8 cellular contexts compared by ENCODE assay signal in the genomic region with DNA sequence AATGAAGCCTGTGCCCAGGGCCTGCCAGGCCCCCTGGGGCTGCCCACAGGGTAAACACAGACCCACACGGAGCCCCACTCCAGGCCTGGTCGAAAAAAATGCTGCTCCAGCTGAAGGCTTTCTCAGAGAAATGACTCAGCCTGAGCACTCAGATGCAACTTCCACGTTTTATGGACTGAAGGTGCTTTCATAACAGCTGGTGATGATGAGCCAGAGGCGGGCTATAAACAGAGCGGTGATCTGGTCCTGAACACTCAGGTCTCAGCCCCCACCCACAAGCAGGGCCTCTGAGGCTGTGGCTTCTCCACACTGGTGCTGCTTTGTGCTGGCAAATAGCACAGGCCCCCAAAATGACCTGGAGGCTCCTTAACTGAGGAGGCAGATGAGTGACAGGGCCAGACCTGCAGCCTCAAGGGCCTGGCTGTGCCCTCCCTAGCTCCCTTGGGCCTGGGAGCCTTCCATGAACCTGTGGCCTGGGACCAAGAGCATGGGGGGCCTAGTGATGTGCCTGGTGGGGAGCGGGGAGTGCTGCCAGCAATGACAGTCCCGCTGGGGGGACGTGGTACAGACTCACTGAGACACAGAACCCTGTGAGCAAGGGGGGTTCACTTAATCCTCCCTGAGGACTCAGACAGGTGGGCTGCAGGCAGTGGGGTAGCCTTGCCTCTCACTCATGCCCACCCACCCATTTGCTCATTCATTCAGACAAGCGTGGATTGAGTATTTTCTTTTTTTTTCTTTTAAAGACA. TPM values are rescaled to one million over a fixed set of nuclear protein-coding genes. Genes with fewer than 3 reads are reported as not detected.
DNase-seq lines count a peak whose midpoint lies in the region; ATAC-seq, FAIRE-seq and TF ChIP-seq lines count a peak whose summit lies in the region.

No MANE protein-coding gene starts in this region.

- H3K14ac ChIP-seq in neuronal stem cell (ENCODE audit: low read length), result peak overlapping the region; percentile 71

- H3K79me1 ChIP-seq in neuronal stem cell (ENCODE audit: low read depth, low read length), result no peaks in the 10 kb centered on the region

- ATAC-seq in A549 (peak; percentile 89 to 97), HG02759 (IDR thresholded peaks at IDR 0.05; ENCODE audit: unreplicated experiment) (peak; percentile 95)

- intact Hi-C loops in kidney (cut with DNase I), result no loop called here

- peak overlapping the region; percentile 42 for H3K4me2 ChIP-seq in A549
- peak overlapping the region; percentile 23 for H3K4me2 ChIP-seq in astrocyte (ENCODE audit: low read length)
- H3K4me2 ChIP-seq in neuronal stem cell (ENCODE audit: insufficient read depth, low read length, poor library complexity, severe bottlenecking), result no peak overlapping the region

- H3K79me2 ChIP-seq in astrocyte (ENCODE audit: insufficient read depth, low read length), result no peaks in the 10 kb centered on the region

- H3K27ac ChIP-seq in A549, result peak overlapping the region; percentile 32 to 74; a peak in 4 of 6 replicates
- peak overlapping the region; percentile 15 for H3K27ac ChIP-seq in astrocyte (ENCODE audit: low read depth, low read length)
- H3K27ac ChIP-seq in neuronal stem cell (replicated peaks; ENCODE audit: low read length), result no peak overlapping the region
- no peak overlapping the region for H3K27ac ChIP-seq in kidney (ENCODE audit: low read depth in 2 of 2, low read length in 2 of 2)

- H2AFZ ChIP-seq in astrocyte (ENCODE audit: low read depth, low read length), result peak overlapping the region; percentile 19
- peak overlapping the region; percentile 49 for H2AFZ ChIP-seq in neuronal stem cell (ENCODE audit: low read length)

- H3K18ac ChIP-seq in neuronal stem cell (ENCODE audit: low read length), result peak overlapping the region; percentile 64

- no peak overlapping the region for H4K91ac ChIP-seq in neuronal stem cell (ENCODE audit: low read depth, low read length, poor library complexity)

- TF ChIP-seq POLR2A in A549 (IDR thresholded peaks at IDR 0.05; ENCODE audit: low read length) (no peak), GM12891 (IDR thresholded peaks at IDR 0.05; ENCODE audit: low read depth, low read length) (no peak)

- no peaks in the 10 kb centered on the region for H4K20me1 ChIP-seq in astrocyte (ENCODE audit: insufficient read depth, low read length)

- peak overlapping the region; percentile 41 for H3K27ac Mint-ChIP-seq in astrocyte (ENCODE audit: unreplicated experiment)

- no peak overlapping the region for H3K23ac ChIP-seq in neuronal stem cell (ENCODE audit: low read depth, low read length, poor library complexity)

- no peak overlapping the region for H2BK120ac ChIP-seq in neuronal stem cell (ENCODE audit: low read depth, low read length)

- TF ChIP-seq RAD21 in A549 (conservative IDR thresholded peaks at IDR 0.05 in 1 of 2, IDR thresholded peaks at IDR 0.05 in 1 of 2), result no peak

- DNase-seq in A549 (ENCODE audit: low read depth in 1 of 2, low spot score in 1 of 2) (peak; percentile 46 to 60), GM12891 (ENCODE audit: insufficient read length, low spot score) (peak; percentile 50), NCI-H446 treated with DMSO at 0.1 percent for 48 hours (lab: John Stamatoyannopoulos, UW) (peak; percentile 8), astrocyte (ENCODE audit: low read depth) (peak; percentile 82), neuronal stem cell (ENCODE audit: low spot score) (no peak), kidney (no peak), occipital lobe (lab: John Stamatoyannopoulos, UW) (no peak)

- H3K27me3 ChIP-seq in astrocyte (ENCODE audit: insufficient read depth, low read length) (no peaks in the 10 kb centered on the region), neuronal stem cell (ENCODE audit: control insufficient read depth in 3 of 3, insufficient read depth in 3 of 3, low read depth in 1 of 3, low read length in 3 of 3) (no peaks in the 10 kb centered on the region)

- no peak overlapping the region for H2BK5ac ChIP-seq in neuronal stem cell (ENCODE audit: low read length)

- POLR2A ChIA-PET in A549 (lab: Yijun Ruan, JAX), result no interaction called here

- H3K36me3 Mint-ChIP-seq in astrocyte (ENCODE audit: low read depth, unreplicated experiment), result no peaks in the 10 kb centered on the region

- WGBS in A549 (ENCODE audit: missing lambda C conversion rate), result 52% methylated on average over 9 of the region's 9 CpGs
- no CpG with 5 or more reads among the region's 9 CpGs for WGBS in neuronal stem cell (ENCODE audit: extremely low coverage in 2 of 2, insufficient read length in 2 of 2, insufficient replicate concordance in 1 of 2), 2 donors

- no peaks in the 10 kb centered on the region for H3K9me3 Mint-ChIP-seq in astrocyte (ENCODE audit: unreplicated experiment)

- CTCF ChIA-PET in A549 (lab: Yijun Ruan, JAX), result interaction anchor here (0.9 to 2.2 kb wide), 5 partner anchors 13 to 100 kb away, joined by 3 to 9 read pairs (median 3); no protein-coding TSS in a partner anchor

- H3K4me1 Mint-ChIP-seq in astrocyte (ENCODE audit: low read depth, unreplicated experiment), result peaks cover 10% of the 10 kb centered on the region

- H2AK5ac ChIP-seq in neuronal stem cell (ENCODE audit: low read depth, low read length), result peak overlapping the region; percentile 79

- H3K36me3 ChIP-seq in astrocyte (ENCODE audit: insufficient read depth, low read length), result no peaks in the 10 kb centered on the region
- no peaks in the 10 kb centered on the region for H3K36me3 ChIP-seq in neuronal stem cell (replicated peaks in 1 of 2; ENCODE audit: control insufficient read depth in 2 of 2, insufficient read depth in 2 of 2, low read length in 2 of 2)
- H3K36me3 ChIP-seq in kidney (ENCODE audit: control insufficient read depth in 1 of 2, insufficient read depth in 2 of 2, low read length in 2 of 2), result no peaks in the 10 kb centered on the region

- H2BK12ac ChIP-seq in neuronal stem cell (ENCODE audit: low read length), result no peak overlapping the region

- no peak overlapping the region for H4K8ac ChIP-seq in neuronal stem cell (ENCODE audit: low read depth, low read length)

- no peak overlapping the region for H2BK15ac ChIP-seq in neuronal stem cell (ENCODE audit: low read length)

- H3K9ac ChIP-seq in astrocyte (ENCODE audit: low read length) (peak overlapping the region; percentile 47), neuronal stem cell (ENCODE audit: low read depth, low read length, poor library complexity) (no peak overlapping the region), kidney (ENCODE audit: low read length in 2 of 2) (no peak overlapping the region)

- H3K9me3 ChIP-seq in A549 (no peaks in the 10 kb centered on the region), astrocyte (ENCODE audit: insufficient read depth, low read depth, low read length) (no peaks in the 10 kb centered on the region), neuronal stem cell (replicated peaks in 1 of 2; ENCODE audit: control insufficient read depth in 2 of 2, insufficient read depth in 1 of 2, low read depth in 1 of 2, low read length in 2 of 2) (no peaks in the 10 kb centered on the region), kidney (ENCODE audit: control insufficient read depth in 1 of 2, low read length in 2 of 2) (no peaks in the 10 kb centered on the region)

- H3K4me1 ChIP-seq in A549, result peaks cover 12% of the 10 kb centered on the region
- H3K4me1 ChIP-seq in astrocyte (ENCODE audit: insufficient read depth, low read length), result peaks cover 9% of the 10 kb centered on the region
- peaks cover 8 to 9% of the 10 kb centered on the region in 2 donors for H3K4me1 ChIP-seq in neuronal stem cell (ENCODE audit: control insufficient read depth in 2 of 2, insufficient read depth in 1 of 2, low read depth in 1 of 2, low read length in 2 of 2)
- no peaks in the 10 kb centered on the region for H3K4me1 ChIP-seq in kidney (ENCODE audit: control insufficient read depth in 1 of 2, insufficient read depth in 1 of 2, low read depth in 1 of 2, low read length in 2 of 2)

- no peak for FAIRE-seq in A549 (lab: Jason Lieb, UNC)
- peak; percentile 84 for FAIRE-seq in GM12891 (lab: Jason Lieb, UNC)
- FAIRE-seq in astrocyte (lab: Jason Lieb, UNC), result no peak
- FAIRE-seq in kidney (lab: Jason Lieb, UNC), result no peak

- H3K27me3 Mint-ChIP-seq in astrocyte (ENCODE audit: low read depth, unreplicated experiment), result peaks cover 2% of the 10 kb centered on the region

- no peak overlapping the region for H3K4me3 ChIP-seq in A549
- H3K4me3 ChIP-seq in astrocyte (ENCODE audit: insufficient read depth, low read depth, low read length), result no peak overlapping the region
- no peak overlapping the region for H3K4me3 ChIP-seq in neuronal stem cell (ENCODE audit: low read length in 2 of 2)
- H3K4me3 ChIP-seq in kidney (ENCODE audit: low read length in 2 of 2), result no peak overlapping the region

- TF ChIP-seq CTCF in A549 (IDR thresholded peaks at IDR 0.05) (no peak), astrocyte (IDR thresholded peaks at IDR 0.05; ENCODE audit: insufficient read depth, low read depth, low read length) (no peak), kidney (IDR thresholded peaks at IDR 0.05; ENCODE audit: borderline replicate concordance, extremely low read depth, insufficient read depth) (no peak)

- no peak overlapping the region for H3K4me3 Mint-ChIP-seq in astrocyte (ENCODE audit: unreplicated experiment)

- no peak overlapping the region for H3K4ac ChIP-seq in neuronal stem cell (ENCODE audit: low read length)

- TF ChIP-seq EP300 in A549 (IDR thresholded peaks at IDR 0.05), result no peak

RNA-seq across cellular contexts. Expression of gene FURIN, which starts 23.0 kb away (rescaled TPM):
- polyA plus RNA-seq in A549 (2011; rRNA removed) (16.8 and 20.9 TPM in 2 replicates), A549 (2017; fragmentation: RNase III; extraction: RNeasy Plus Mini Kit Qiagen cat#74134 plus additional on column Dnase treatment) (23.1 to 37.1 TPM (median 33.3 TPM) in 3 replicates), kidney (ENCODE audit: insufficient read depth, low read depth, low replicate concordance) (36.4 TPM)
- polyA plus RNA-seq in A549 (2012; cell fraction: cytosol; rRNA removed), result 26.9 and 42.5 TPM in 2 replicates
- polyA plus RNA-seq in A549 (2012; cell fraction: nucleus; rRNA removed), result 36.8 and 51.9 TPM in 2 replicates
- 29.8 and 47.2 TPM in 2 replicates for polyA minus RNA-seq in A549 (2011; rRNA and poly(A)+ RNA removed)
- polyA plus RNA-seq in GM12891 (2012; ENCODE audit: low read depth, missing spikeins), result 28.0 TPM
- total RNA-seq in astrocyte (122 and 135 TPM in 2 replicates), kidney (75.9 TPM), occipital lobe (8.7 TPM)
- 19.3 TPM for polyA plus RNA-seq in neuronal stem cell (2013, experiment 1 of 2)
- 19.0 TPM for polyA plus RNA-seq in neuronal stem cell (2013, experiment 2 of 2)

RNA-seq across cellular contexts. Expression of gene FES, which starts 38.9 kb away (rescaled TPM):
- polyA plus RNA-seq in A549 (2011; rRNA removed) (0.50 and 0.53 TPM in 2 replicates), A549 (2017; fragmentation: RNase III; extraction: RNeasy Plus Mini Kit Qiagen cat#74134 plus additional on column Dnase treatment) (0.39 to 0.50 TPM (median 0.45 TPM) in 3 replicates), kidney (ENCODE audit: insufficient read depth, low read depth, low replicate concordance) (9.3 TPM)
- 1.4 and 1.7 TPM in 2 replicates for polyA plus RNA-seq in A549 (2012; cell fraction: cytosol; rRNA removed)
- polyA plus RNA-seq in A549 (2012; cell fraction: nucleus; rRNA removed), result 1.4 and 1.7 TPM in 2 replicates
- 0.39 TPM in 1 of 2 replicates, not detected in the other for polyA minus RNA-seq in A549 (2011; rRNA and poly(A)+ RNA removed)
- polyA plus RNA-seq in GM12891 (2012; ENCODE audit: low read depth, missing spikeins), result 9.3 TPM
- total RNA-seq in astrocyte (4.4 and 7.2 TPM in 2 replicates), kidney (33.5 TPM), occipital lobe (4.8 TPM)
- 2.6 TPM for polyA plus RNA-seq in neuronal stem cell (2013, experiment 1 of 2)
- polyA plus RNA-seq in neuronal stem cell (2013, experiment 2 of 2), result 2.3 TPM

RNA-seq across cellular contexts. Expression of gene MAN2A2, which starts 57.7 kb away (rescaled TPM):
- polyA plus RNA-seq in A549 (2011; rRNA removed) (22.0 and 37.0 TPM in 2 replicates), A549 (2017; fragmentation: RNase III; extraction: RNeasy Plus Mini Kit Qiagen cat#74134 plus additional on column Dnase treatment) (29.6 to 35.3 TPM (median 32.6 TPM) in 3 replicates), kidney (ENCODE audit: insufficient read depth, low read depth, low replicate concordance) (11.4 TPM)
- 56.4 and 73.9 TPM in 2 replicates for polyA plus RNA-seq in A549 (2012; cell fraction: cytosol; rRNA removed)
- 415 and 583 TPM in 2 replicates for polyA plus RNA-seq in A549 (2012; cell fraction: nucleus; rRNA removed)
- polyA minus RNA-seq in A549 (2011; rRNA and poly(A)+ RNA removed), result 42.7 and 43.2 TPM in 2 replicates
- polyA plus RNA-seq in GM12891 (2012; ENCODE audit: low read depth, missing spikeins), result 43.2 TPM
- total RNA-seq in astrocyte (18.5 and 21.3 TPM in 2 replicates), kidney (56.3 TPM), occipital lobe (32.4 TPM)
- 41.6 TPM for polyA plus RNA-seq in neuronal stem cell (2013, experiment 1 of 2)
- 37.8 TPM for polyA plus RNA-seq in neuronal stem cell (2013, experiment 2 of 2)

Comparison
In these comparisons a context has a peak if more than half of its experiments do, and no peak if none do; other contexts are left out.
1. DNase-seq: peak in A549 (2 of 2), GM12891 (single experiment), NCI-H446 treated with DMSO at 0.1 percent for 48 hours (single experiment) and astrocyte (single experiment); none in neuronal stem cell (single experiment), kidney (single experiment) and occipital lobe (single experiment).
2. H3K27ac ChIP-seq: peak in A549 (2 of 2) and astrocyte (single experiment); none in neuronal stem cell (single experiment) and kidney (0 of 2).